In the genomic region with DNA sequence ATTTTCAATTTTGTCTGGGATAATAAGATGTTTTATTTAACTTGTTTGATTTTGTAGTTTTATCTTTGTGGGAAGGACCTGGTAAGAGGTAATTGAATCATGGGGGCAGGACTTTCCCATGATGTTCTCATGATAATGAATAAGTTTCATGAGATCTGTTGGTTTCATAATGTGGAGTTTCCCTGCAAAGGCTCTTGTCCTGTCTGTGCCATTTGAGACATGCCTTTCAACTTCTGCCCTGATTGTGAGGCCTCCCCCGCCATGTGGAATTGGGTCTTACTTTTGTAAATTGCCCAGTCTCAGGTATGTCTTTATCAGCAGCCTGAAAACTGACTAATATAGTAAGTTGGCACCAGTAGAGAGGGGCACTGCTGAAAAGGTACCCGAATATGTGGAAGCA, we compare ENCODE assay signal across 1 cellular context.
TF ChIP-seq lines count a peak whose summit lies in the region.

No MANE protein-coding gene starts in this region.

TF ChIP-seq in GM12878, 131 proteins besides CTCF, POLR2A, EP300 and RAD21 (continued from another document):
- TF ChIP-seq ZBTB4 (CRISPR knock-in tag; IDR thresholded peaks at IDR 0.05), result no peak
- no peak for TF ChIP-seq FOS (IDR thresholded peaks at IDR 0.05; ENCODE audit: borderline replicate concordance, extremely low read depth, insufficient read length)
- TF ChIP-seq, protein P1, sequence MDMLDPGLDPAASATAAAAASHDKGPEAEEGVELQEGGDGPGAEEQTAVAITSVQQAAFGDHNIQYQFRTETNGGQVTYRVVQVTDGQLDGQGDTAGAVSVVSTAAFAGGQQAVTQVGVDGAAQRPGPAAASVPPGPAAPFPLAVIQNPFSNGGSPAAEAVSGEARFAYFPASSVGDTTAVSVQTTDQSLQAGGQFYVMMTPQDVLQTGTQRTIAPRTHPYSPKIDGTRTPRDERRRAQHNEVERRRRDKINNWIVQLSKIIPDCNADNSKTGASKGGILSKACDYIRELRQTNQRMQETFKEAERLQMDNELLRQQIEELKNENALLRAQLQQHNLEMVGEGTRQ (IDR thresholded peaks at IDR 0.05; ENCODE audit: borderline replicate concordance, low read depth, low read length), result no peak
- TF ChIP-seq PBX3 (IDR thresholded peaks at IDR 0.05; ENCODE audit: insufficient replicate concordance, low read depth, low read length), result no peak
- TF ChIP-seq DPF2 (IDR thresholded peaks at IDR 0.05), result no peak
- no peak for TF ChIP-seq RELB (IDR thresholded peaks at IDR 0.05; ENCODE audit: low read depth)
- TF ChIP-seq ZBTB40 (IDR thresholded peaks at IDR 0.05; ENCODE audit: borderline replicate concordance), result no peak
- TF ChIP-seq KLF5 (IDR thresholded peaks at IDR 0.05; ENCODE audit: partially characterized antibody), result no peak
- no peak for TF ChIP-seq TARDBP (IDR thresholded peaks at IDR 0.05; ENCODE audit: borderline replicate concordance)
- TF ChIP-seq, protein P2, sequence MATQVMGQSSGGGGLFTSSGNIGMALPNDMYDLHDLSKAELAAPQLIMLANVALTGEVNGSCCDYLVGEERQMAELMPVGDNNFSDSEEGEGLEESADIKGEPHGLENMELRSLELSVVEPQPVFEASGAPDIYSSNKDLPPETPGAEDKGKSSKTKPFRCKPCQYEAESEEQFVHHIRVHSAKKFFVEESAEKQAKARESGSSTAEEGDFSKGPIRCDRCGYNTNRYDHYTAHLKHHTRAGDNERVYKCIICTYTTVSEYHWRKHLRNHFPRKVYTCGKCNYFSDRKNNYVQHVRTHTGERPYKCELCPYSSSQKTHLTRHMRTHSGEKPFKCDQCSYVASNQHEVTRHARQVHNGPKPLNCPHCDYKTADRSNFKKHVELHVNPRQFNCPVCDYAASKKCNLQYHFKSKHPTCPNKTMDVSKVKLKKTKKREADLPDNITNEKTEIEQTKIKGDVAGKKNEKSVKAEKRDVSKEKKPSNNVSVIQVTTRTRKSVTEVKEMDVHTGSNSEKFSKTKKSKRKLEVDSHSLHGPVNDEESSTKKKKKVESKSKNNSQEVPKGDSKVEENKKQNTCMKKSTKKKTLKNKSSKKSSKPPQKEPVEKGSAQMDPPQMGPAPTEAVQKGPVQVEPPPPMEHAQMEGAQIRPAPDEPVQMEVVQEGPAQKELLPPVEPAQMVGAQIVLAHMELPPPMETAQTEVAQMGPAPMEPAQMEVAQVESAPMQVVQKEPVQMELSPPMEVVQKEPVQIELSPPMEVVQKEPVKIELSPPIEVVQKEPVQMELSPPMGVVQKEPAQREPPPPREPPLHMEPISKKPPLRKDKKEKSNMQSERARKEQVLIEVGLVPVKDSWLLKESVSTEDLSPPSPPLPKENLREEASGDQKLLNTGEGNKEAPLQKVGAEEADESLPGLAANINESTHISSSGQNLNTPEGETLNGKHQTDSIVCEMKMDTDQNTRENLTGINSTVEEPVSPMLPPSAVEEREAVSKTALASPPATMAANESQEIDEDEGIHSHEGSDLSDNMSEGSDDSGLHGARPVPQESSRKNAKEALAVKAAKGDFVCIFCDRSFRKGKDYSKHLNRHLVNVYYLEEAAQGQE (IDR thresholded peaks at IDR 0.05; ENCODE audit: low read depth, low read length), result no peak
- TF ChIP-seq ATF3 (IDR thresholded peaks at IDR 0.05; ENCODE audit: borderline replicate concordance, extremely low read depth, low read depth, low read length), result no peak
- no peak for TF ChIP-seq SP1 (IDR thresholded peaks at IDR 0.05; ENCODE audit: low read depth, low read length)
- TF ChIP-seq SMAD5 (IDR thresholded peaks at IDR 0.05; ENCODE audit: low read depth), result no peak
- no peak for TF ChIP-seq EED (IDR thresholded peaks at IDR 0.05; ENCODE audit: low read depth)
- TF ChIP-seq IRF4 (IDR thresholded peaks at IDR 0.05; ENCODE audit: low read depth, low read length), result no peak
- TF ChIP-seq CBFB (IDR thresholded peaks at IDR 0.05; ENCODE audit: low read depth), result no peak
